14 cellular contexts compared by ENCODE assay signal in genomic region chr11:125954123-125954944, GRCh38. TPM values are rescaled to one million over a fixed set of nuclear protein-coding genes. Genes with fewer than 3 reads are reported as not detected.
DNase-seq lines count a peak whose midpoint lies in the region; ATAC-seq and TF ChIP-seq lines count a peak whose summit lies in the region.
"Had no signal": no experiment of that assay in that cellular context is flagged by ENCODE, and none has a peak within 500 bp of the region (broad histone marks: within the 10 kb centered on the region; RNA-seq: fewer than 3 reads in every experiment).

No MANE protein-coding gene starts in this region.

- CTCF ChIA-PET in RWPE1 (lab: Yijun Ruan, JAX), result no interaction called here

- no peak overlapping the region for H3K4ac ChIP-seq in mesendoderm (ENCODE audit: low read depth, low read length)

- H3K18ac ChIP-seq in mesendoderm (ENCODE audit: low read length), result no peak overlapping the region

- H2BK5ac ChIP-seq in mesendoderm (ENCODE audit: low read length), result no peak overlapping the region

- H3K9ac ChIP-seq in mesendoderm (ENCODE audit: low read length), result no peak overlapping the region

- H3K79me1 ChIP-seq in mesendoderm (ENCODE audit: low read length), result no peaks in the 10 kb centered on the region

- POLR2A ChIA-PET in RWPE1 (lab: Yijun Ruan, JAX; ENCODE audit: low non-redundant PET), result no interaction called here

- H2AK5ac ChIP-seq in mesendoderm (ENCODE audit: low read length), result no peak overlapping the region

- no peak overlapping the region for H3K4me3 ChIP-seq in mesendoderm (ENCODE audit: low read length)
- H3K4me3 ChIP-seq: HAP-1 had no signal

- no peak overlapping the region for H3K56ac ChIP-seq in mesendoderm (ENCODE audit: low read length)

- no peaks in the 10 kb centered on the region for H3K27me3 ChIP-seq in mesendoderm (ENCODE audit: insufficient read depth, low read length, poor library complexity)
- H3K27me3 ChIP-seq: BE2C had no signal

- H2BK120ac ChIP-seq in mesendoderm (ENCODE audit: low read depth, low read length), result no peak overlapping the region

- no peaks in the 10 kb centered on the region for H3K4me1 ChIP-seq in mesendoderm (ENCODE audit: control insufficient read depth, low read depth, low read length)
- H3K4me1 ChIP-seq: Caco-2, HAP-1 had no signal

- H2BK15ac ChIP-seq in mesendoderm (replicated peaks; ENCODE audit: low read depth), result no peak overlapping the region

- no peak for DNase-seq in RWPE1 (ENCODE audit: low spot score)
- peak; percentile 39 for DNase-seq in left lobe of liver (ENCODE audit: low spot score)
- DNase-seq in mesendoderm, result no peak
- DNase-seq: ACHN; BE2C; C1 segment of cervical spinal cord; Caco-2; CD4-positive, CD25-positive, alpha-beta regulatory T cell; IMR-90 had no signal

- TF ChIP-seq CTCF in RWPE1 (conservative IDR thresholded peaks at IDR 0.05; ENCODE audit: low read depth), result no peak
- TF ChIP-seq CTCF in VCaP (conservative IDR thresholded peaks at IDR 0.05), result no peak

- no peaks in the 10 kb centered on the region for H3K79me2 ChIP-seq in mesendoderm (ENCODE audit: control insufficient read depth, insufficient read depth, low read length)

- no peak overlapping the region for H3K4me2 ChIP-seq in mesendoderm (ENCODE audit: low read length)

- WGBS in mesendoderm (ENCODE audit: extremely low coverage, insufficient coverage, low lambda C conversion rate), result no CpG with 5 or more reads among the region's 21 CpGs

- H4K8ac ChIP-seq in mesendoderm (ENCODE audit: low read depth, low read length), result no peak overlapping the region

- no peak overlapping the region for H3K23ac ChIP-seq in mesendoderm (ENCODE audit: low read length)

- H3K27ac ChIP-seq in RWPE1, result peak overlapping the region; percentile 94
- peak overlapping the region; percentile 85 for H3K27ac ChIP-seq in VCaP
- no peak overlapping the region for H3K27ac ChIP-seq in mesendoderm (ENCODE audit: low read depth, low read length)

- no peaks in the 10 kb centered on the region for H3K36me3 ChIP-seq in mesendoderm (ENCODE audit: control insufficient read depth, insufficient read depth, low read length)
- H3K36me3 ChIP-seq: HAP-1 had no signal

- H4K5ac ChIP-seq in mesendoderm (ENCODE audit: low read length), result no peak overlapping the region

- ATAC-seq in left lobe of liver, result no peak
- no peak for ATAC-seq in HG03432 (IDR thresholded peaks at IDR 0.05; ENCODE audit: unreplicated experiment)
- no peak for ATAC-seq in HG02870 (IDR thresholded peaks at IDR 0.05; ENCODE audit: unreplicated experiment)

RNA-seq across cellular contexts. Expression of gene VSIG10L2, which starts 8.5 kb away (rescaled TPM):
- total RNA-seq in left lobe of liver, result not detected
- not detected for polyA plus RNA-seq in mesendoderm (2013, experiment 1 of 2)
- not detected for polyA plus RNA-seq in mesendoderm (2013, experiment 2 of 2)
- total RNA-seq: Caco-2; CD4-positive, CD25-positive, alpha-beta regulatory T cell; H1 had no signal
- polyA plus RNA-seq: CD4-positive, CD25-positive, alpha-beta regulatory T cell; H1; IMR-90 had no signal

RNA-seq across cellular contexts. Expression of gene DDX25, which starts 50.0 kb away (rescaled TPM):
- total RNA-seq in left lobe of liver, result 0.15 TPM
- 11.5 TPM for polyA plus RNA-seq in mesendoderm (2013, experiment 1 of 2)
- polyA plus RNA-seq in mesendoderm (2013, experiment 2 of 2), result 13.2 TPM
- total RNA-seq: Caco-2; CD4-positive, CD25-positive, alpha-beta regulatory T cell had no signal
- polyA plus RNA-seq: CD4-positive, CD25-positive, alpha-beta regulatory T cell; IMR-90 had no signal

RNA-seq across cellular contexts. Expression of gene PUS3, which starts 51.3 kb away (rescaled TPM):
- 19.1 TPM for total RNA-seq in left lobe of liver
- 24.3 TPM for polyA plus RNA-seq in mesendoderm (2013, experiment 1 of 2)
- polyA plus RNA-seq in mesendoderm (2013, experiment 2 of 2), result 25.5 TPM
